In the genomic region with DNA sequence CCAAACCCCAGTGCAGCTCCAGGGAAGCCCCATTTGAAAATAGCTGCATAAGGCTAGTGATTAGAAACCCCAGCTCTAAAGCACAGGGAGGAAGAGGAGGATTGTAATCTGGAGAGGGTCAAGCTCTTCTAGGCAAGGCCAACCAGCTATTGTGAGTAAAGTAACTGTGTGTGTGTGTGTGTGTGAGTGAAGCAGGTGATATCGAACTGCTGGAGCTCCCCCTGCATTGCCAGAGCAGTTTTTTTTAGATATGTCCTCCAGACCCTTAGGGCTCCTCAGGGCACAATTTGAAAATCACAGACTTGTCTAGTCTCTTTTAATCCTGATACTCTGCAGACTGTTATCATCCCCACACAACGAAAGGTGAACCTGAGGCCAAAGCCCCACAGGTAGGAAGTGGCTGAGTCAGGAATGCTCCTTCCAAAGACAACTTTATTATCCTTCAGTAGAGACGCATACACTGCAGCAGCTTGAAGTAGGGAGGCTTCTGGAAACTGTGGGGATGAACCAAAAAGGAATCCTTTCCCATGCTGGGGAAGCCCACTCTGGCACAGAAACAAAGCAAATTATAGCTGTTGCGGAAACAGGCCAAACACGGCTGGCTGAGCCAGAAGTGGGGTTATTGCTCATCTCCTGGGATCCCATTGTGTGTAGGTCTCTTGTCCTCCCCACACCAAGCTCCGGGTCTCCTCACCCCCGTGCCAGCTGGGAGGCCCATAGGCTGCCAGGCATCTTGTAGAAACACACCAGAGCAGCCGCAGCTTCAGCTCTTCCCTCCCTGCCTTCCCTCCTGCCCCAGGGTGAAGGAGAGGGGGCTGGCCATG, we compare ENCODE assay signal across 16 cellular contexts.
DNase-seq lines count a peak whose midpoint lies in the region; ATAC-seq, FAIRE-seq and TF ChIP-seq lines count a peak whose summit lies in the region.
"Had no signal": no experiment of that assay in that cellular context is flagged by ENCODE, and none has a peak within 500 bp of the region (broad histone marks: within the 10 kb centered on the region; RNA-seq: fewer than 3 reads in every experiment).

No MANE protein-coding gene starts in this region.

- TF ChIP-seq CTCF in HepG2 (CRISPR knock-in tag; IDR thresholded peaks at IDR 0.05) (no peak), right lobe of liver (IDR thresholded peaks at IDR 0.05) (no peak), foreskin keratinocyte (conservative IDR thresholded peaks at IDR 0.05) (no peak), osteoblast (IDR thresholded peaks at IDR 0.05; ENCODE audit: extremely low read depth, low read depth, low read length) (no peak), endothelial cell (IDR thresholded peaks at IDR 0.05; ENCODE audit: unreplicated experiment) (no peak)

- no peak for FAIRE-seq in HepG2 (lab: Jason Lieb, UNC)

- DNase-seq in HepG2 (ENCODE audit: low spot score) = no peak
- DNase-seq in right lobe of liver = no peak
- DNase-seq in foreskin keratinocyte = no peak
- DNase-seq in osteoblast (ENCODE audit: insufficient read length, low spot score, missing footprints) = no peak
- no peak for DNase-seq in endothelial cell (ENCODE audit: low spot score)
- no peak for DNase-seq in T-helper 2 cell
- no peak for DNase-seq in DMS153 (lab: John Stamatoyannopoulos, UW)
- DNase-seq: activated CD4-positive, alpha-beta T cell treated with anti-CD3 and anti-CD28 coated beads, Interleukin-2, amount 10 ng/mL, durations not matched to agents 24 days and 14 days; activated T-cell treated with anti-CD3 and anti-CD28 coated beads, Interleukin-2, amount 50 U/mL, for 24 hours; COR-L47; KG1; NCI-H146 had no signal

- peak overlapping the region in 1 of 3 experiments; percentile 30; a peak in 2 of 6 replicates for H3K4me3 ChIP-seq in HepG2 (replicated peaks in 1 of 3; ENCODE audit: insufficient read depth in 1 of 3, low read depth in 2 of 3, low read length in 3 of 3)
- H3K4me3 ChIP-seq in right lobe of liver = no peak overlapping the region
- H3K4me3 ChIP-seq in osteoblast (ENCODE audit: insufficient read depth, low read length) = peak overlapping the region; percentile 16
- H3K4me3 ChIP-seq: adrenal gland had no signal

- H3K79me2 ChIP-seq in HepG2 (ENCODE audit: insufficient read depth, low read length) = no peaks in the 10 kb centered on the region
- H3K79me2 ChIP-seq in osteoblast (ENCODE audit: insufficient read depth, low read length) = no peaks in the 10 kb centered on the region

- H3K9me3 Mint-ChIP-seq in endothelial cell (ENCODE audit: unreplicated experiment) = no peaks in the 10 kb centered on the region
- H3K9me3 Mint-ChIP-seq: activated CD4-positive, alpha-beta T cell treated with anti-CD3 and anti-CD28 coated beads, Interleukin-2, amount 10 ng/mL, durations not matched to agents 24 days and 14 days; activated T-cell treated with anti-CD3 and anti-CD28 coated beads, Interleukin-2, amount 50 U/mL, for 24 hours; dendritic cell treated with granulocyte-macrophage colony-stimulating factor and Interleukin-4, amounts not matched to agents 40 ng/mL and 50 ng/mL, for 4 days; stimulated activated naive CD8-positive, alpha-beta T cell treated with anti-CD3 and anti-CD28 coated beads, Interleukin-15, Interleukin-2, amounts not matched to agents 100 ng/mL and 50 ng/mL, for 24 hours had no signal

- no peaks in the 10 kb centered on the region for H3K36me3 Mint-ChIP-seq in endothelial cell (ENCODE audit: low read depth, unreplicated experiment)

- no peaks in the 10 kb centered on the region for H3K27me3 Mint-ChIP-seq in endothelial cell (ENCODE audit: unreplicated experiment)
- H3K27me3 Mint-ChIP-seq: dendritic cell treated with granulocyte-macrophage colony-stimulating factor and Interleukin-4, amounts not matched to agents 40 ng/mL and 50 ng/mL, for 4 days had no signal

- no peak for TF ChIP-seq RAD21 in HepG2 (CRISPR knock-in tag; IDR thresholded peaks at IDR 0.05)

- in situ Hi-C loops in HepG2 (cut with HindIII; ENCODE audit: extremely low pct_ligation_motif_present, low pct_unique_long_range_greater_than_20kb) = loop anchor here (25.0 kb wide), 1 partner anchor 438 kb away; no protein-coding TSS in a partner anchor

- H3K27me3 ChIP-seq in HepG2 (ENCODE audit: control insufficient read depth in 1 of 2, insufficient read depth in 2 of 2, low read length in 2 of 2) = peaks cover 0 to 7% of the 10 kb centered on the region in 2 experiments; a peak in 2 of 5 replicates
- H3K27me3 ChIP-seq in right lobe of liver = no peaks in the 10 kb centered on the region
- H3K27me3 ChIP-seq in foreskin keratinocyte = no peaks in the 10 kb centered on the region
- no peaks in the 10 kb centered on the region for H3K27me3 ChIP-seq in osteoblast (ENCODE audit: insufficient read depth, low read length)
- H3K27me3 ChIP-seq: adrenal gland had no signal

- intact Hi-C loops in HepG2 (cut with micrococcal nuclease; ENCODE audit: unreplicated experiment) (loop anchor here (1.0 to 10.0 kb wide), 6 partner anchors 126 to 448 kb away; partner anchors contain the start of gene MYO1B), right lobe of liver (cut with DNase I) (loop anchor here in 1 of 2 donors (10.0 kb wide), 2 partner anchors 266 to 336 kb away; no protein-coding TSS in a partner anchor)

- peak; percentile 61 for ATAC-seq in HepG2
- no peak for ATAC-seq in right lobe of liver
- peak; percentile 74 for ATAC-seq in foreskin keratinocyte
- ATAC-seq in activated CD4-positive, CD25-positive, alpha-beta regulatory T cell treated with anti-CD3 and anti-CD28 coated beads, Interleukin-2, amount 50 U/mL, for 24 hours = no peak

- WGBS in HepG2 (ENCODE audit: low lambda C conversion rate) = 40% methylated on average over 8 of the region's 8 CpGs
- WGBS in right lobe of liver (ENCODE audit: insufficient coverage, low coverage, low lambda C conversion rate, missing lambda C conversion rate) = 46% methylated on average over 6 of the region's 8 CpGs

- H3K4me3 Mint-ChIP-seq in endothelial cell (ENCODE audit: unreplicated experiment) = no peak overlapping the region
- H3K4me3 Mint-ChIP-seq: activated CD4-positive, alpha-beta T cell treated with anti-CD3 and anti-CD28 coated beads, Interleukin-2, amount 10 ng/mL, durations not matched to agents 24 days and 14 days; activated T-cell treated with anti-CD3 and anti-CD28 coated beads, Interleukin-2, amount 50 U/mL, for 24 hours; dendritic cell treated with granulocyte-macrophage colony-stimulating factor and Interleukin-4, amounts not matched to agents 40 ng/mL and 50 ng/mL, for 4 days; stimulated activated naive CD8-positive, alpha-beta T cell treated with anti-CD3 and anti-CD28 coated beads, Interleukin-15, Interleukin-2, amounts not matched to agents 100 ng/mL and 50 ng/mL, for 24 hours had no signal

- no peaks in the 10 kb centered on the region for H3K36me3 ChIP-seq in HepG2 (replicated peaks in 1 of 2; ENCODE audit: control insufficient read depth in 1 of 2, insufficient read depth in 2 of 2, low read length in 2 of 2)
- no peaks in the 10 kb centered on the region for H3K36me3 ChIP-seq in right lobe of liver
- H3K36me3 ChIP-seq in osteoblast (ENCODE audit: insufficient read depth, low read length) = no peaks in the 10 kb centered on the region
- H3K36me3 ChIP-seq: adrenal gland had no signal

- H3K4me1 Mint-ChIP-seq in endothelial cell (ENCODE audit: unreplicated experiment) = peaks cover 7% of the 10 kb centered on the region
- H3K4me1 Mint-ChIP-seq: activated CD4-positive, alpha-beta T cell treated with anti-CD3 and anti-CD28 coated beads, Interleukin-2, amount 10 ng/mL, durations not matched to agents 24 days and 14 days had no signal

- CTCF ChIA-PET in HepG2 (lab: Yijun Ruan, JAX; ENCODE audit: low intra/inter-chr PET ratio, low total read pairs) = interaction anchor here (1.2 to 1.8 kb wide), 2 partner anchors 282 to 336 kb away, joined by 4 to 16 read pairs; no protein-coding TSS in a partner anchor

- H3K27ac ChIP-seq in HepG2 (ENCODE audit: extremely low read length, insufficient read depth, low read length) (no peak overlapping the region), right lobe of liver (no peak overlapping the region), foreskin keratinocyte (no peak overlapping the region), osteoblast (ENCODE audit: low read depth, low read length) (peak overlapping the region; percentile 59)
- H3K27ac ChIP-seq: adrenal gland had no signal

- BruUV-seq in HepG2 (replicated peaks; lab: Mats Ljungman, UMichigan) = no TSS peak

- H4K20me1 ChIP-seq in HepG2 (ENCODE audit: insufficient read depth, low read length) (no peaks in the 10 kb centered on the region), osteoblast (ENCODE audit: insufficient read depth, low read length) (no peaks in the 10 kb centered on the region)

- H2AFZ ChIP-seq in HepG2 (ENCODE audit: low read length) (no peak overlapping the region), osteoblast (ENCODE audit: low read length) (peak overlapping the region; percentile 91)

- TF ChIP-seq EP300 in HepG2 (IDR thresholded peaks at IDR 0.05; ENCODE audit: low read depth in 2 of 2, low read length in 2 of 2) = no peak
- TF ChIP-seq EP300 in HepG2 (CRISPR knock-in tag; IDR thresholded peaks at IDR 0.05; ENCODE audit: borderline replicate concordance) = no peak

- no peak overlapping the region for H3K9ac ChIP-seq in HepG2 (ENCODE audit: insufficient read depth, low read depth, low read length)

- no peak overlapping the region for H3K27ac Mint-ChIP-seq in endothelial cell (ENCODE audit: unreplicated experiment)
- H3K27ac Mint-ChIP-seq: activated CD4-positive, alpha-beta T cell treated with anti-CD3 and anti-CD28 coated beads, Interleukin-2, amount 10 ng/mL, durations not matched to agents 24 days and 14 days; activated T-cell treated with anti-CD3 and anti-CD28 coated beads, Interleukin-2, amount 50 U/mL, for 24 hours; dendritic cell treated with granulocyte-macrophage colony-stimulating factor and Interleukin-4, amounts not matched to agents 40 ng/mL and 50 ng/mL, for 4 days; stimulated activated naive CD8-positive, alpha-beta T cell treated with anti-CD3 and anti-CD28 coated beads, Interleukin-15, Interleukin-2, amounts not matched to agents 100 ng/mL and 50 ng/mL, for 24 hours had no signal

- H3K4me1 ChIP-seq in HepG2 (ENCODE audit: insufficient read depth, low read length) (peaks cover 20% of the 10 kb centered on the region), right lobe of liver (no peaks in the 10 kb centered on the region), foreskin keratinocyte (no peaks in the 10 kb centered on the region), osteoblast (ENCODE audit: insufficient read depth, low read length) (peaks cover 13% of the 10 kb centered on the region)

- POLR2A ChIA-PET in HepG2 (lab: Yijun Ruan, JAX) = no interaction called here

- TF ChIP-seq POLR2A in HepG2 (IDR thresholded peaks at IDR 0.05; ENCODE audit: insufficient read depth in 1 of 2, low read depth in 2 of 2, low read length in 2 of 2) = no peak
- TF ChIP-seq POLR2A in right lobe of liver (IDR thresholded peaks at IDR 0.05) = no peak

- peak overlapping the region; percentile 58 for H3K4me2 ChIP-seq in HepG2 (ENCODE audit: low read depth, low read length)
- peak overlapping the region; percentile 62 for H3K4me2 ChIP-seq in osteoblast (ENCODE audit: insufficient read depth, low read length)

- H3K9me3 ChIP-seq in HepG2 (ENCODE audit: low read length) (no peaks in the 10 kb centered on the region), right lobe of liver (no peaks in the 10 kb centered on the region), osteoblast (ENCODE audit: low read depth, low read length) (no peaks in the 10 kb centered on the region)
- H3K9me3 ChIP-seq: adrenal gland had no signal

TF ChIP-seq in HepG2, 621 proteins besides CTCF, POLR2A, EP300 and RAD21 (continues in another document):
- TF ChIP-seq SALL2 (CRISPR knock-in tag; IDR thresholded peaks at IDR 0.05) = no peak

Comparison
In these comparisons a context has a peak if more than half of its experiments do, and no peak if none do; other contexts are left out.
1. ATAC-seq: peak in HepG2 (single experiment) and foreskin keratinocyte (single experiment); none in right lobe of liver (0 of 4) and activated CD4-positive, CD25-positive, alpha-beta regulatory T cell treated with anti-CD3 and anti-CD28 coated beads, Interleukin-2, amount 50 U/mL, for 24 hours (0 of 2).